ENCODE assay signal across 2 cellular contexts in genomic region chr1:231867607-231868006, GRCh38.
TF ChIP-seq lines count a peak whose summit lies in the region.

No MANE protein-coding gene starts in this region.

TF ChIP-seq in GM23338, 12 proteins besides CTCF, POLR2A, EP300 and RAD21 (continued from another document):
- TF ChIP-seq ETS1 (IDR thresholded peaks at IDR 0.05) (no peak), REST (IDR thresholded peaks at IDR 0.05; ENCODE audit: unreplicated experiment) (no peak), POLR2AphosphoS5 (IDR thresholded peaks at IDR 0.05; ENCODE audit: low read depth) (no peak)

TF ChIP-seq in K562, 482 proteins besides CTCF, POLR2A, EP300 and RAD21:
- TF ChIP-seq CTCFL (IDR thresholded peaks at IDR 0.05; ENCODE audit: borderline replicate concordance, insufficient read depth, low read depth, low read length, poor library complexity, severe bottlenecking) (no peak), ZNF316 (IDR thresholded peaks at IDR 0.05) (0 out of 2 replicates have a peak, but pooled peaks have one; percentile 16), ZNF408 (CRISPR knock-in tag; IDR thresholded peaks at IDR 0.05; ENCODE audit: low read depth) (no peak)
